6 cellular contexts compared by ENCODE assay signal in the genomic region with DNA sequence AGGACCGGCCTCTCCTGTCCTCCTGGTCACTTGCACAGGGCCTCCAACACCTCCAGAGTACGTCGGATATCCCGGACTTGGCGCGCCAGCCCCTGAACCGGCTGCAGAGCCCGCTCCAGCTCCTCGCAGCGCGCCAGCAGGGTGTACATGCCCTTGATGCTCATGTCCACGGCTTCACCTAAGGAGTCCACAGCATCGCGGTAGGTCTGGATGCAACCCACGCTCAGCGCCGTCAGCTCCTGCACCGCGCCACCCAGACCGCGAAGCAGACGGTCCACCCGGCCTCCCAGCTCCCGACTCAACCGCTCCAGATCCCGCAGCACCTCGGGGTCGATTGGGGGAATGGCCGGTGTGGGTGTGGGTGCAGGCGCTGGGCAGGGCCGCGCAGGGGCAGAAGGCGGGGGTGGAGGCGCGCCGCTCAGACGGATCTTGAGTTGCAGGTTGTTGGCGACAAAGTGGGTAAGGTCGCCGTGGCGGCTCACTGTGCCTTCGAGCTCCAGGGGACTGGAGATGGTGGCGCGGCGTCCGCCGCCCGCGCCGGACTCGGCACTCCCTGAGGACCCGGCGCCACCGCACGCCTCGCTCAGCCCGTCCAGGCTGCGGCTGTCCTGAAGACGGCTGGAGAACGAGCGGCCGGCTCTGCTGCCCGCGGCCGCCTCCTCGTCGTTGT. TPM values are rescaled to one million over a fixed set of nuclear protein-coding genes. Genes with fewer than 3 reads are reported as not detected.
DNase-seq lines count a peak whose midpoint lies in the region; TF ChIP-seq lines count a peak whose summit lies in the region.

No MANE protein-coding gene starts in this region.

- peak overlapping the region; percentile 80 for H3K4me3 ChIP-seq in cardiac muscle cell
- H3K4me3 ChIP-seq in thymus (ENCODE audit: low read length), result peak overlapping the region; percentile 83

- 8% methylated on average over 67 of the region's 67 CpGs for WGBS in thymus

- no peaks in the 10 kb centered on the region for H3K27me3 ChIP-seq in cardiac muscle cell
- H3K27me3 ChIP-seq in thymus (ENCODE audit: control insufficient read depth, insufficient read depth), result no peaks in the 10 kb centered on the region

- DNase-seq in RWPE1 (ENCODE audit: low spot score) (no peak), cardiac muscle cell (ENCODE audit: low read depth in 1 of 2, low spot score in 1 of 2) (no peak), iPS-NIHi11 (ENCODE audit: low spot score) (no peak), GM19240 (ENCODE audit: insufficient read length, low spot score) (no peak)

- peak overlapping the region; percentile 91 for H3K27ac ChIP-seq in C4-2B
- peak overlapping the region; percentile 97 for H3K27ac ChIP-seq in RWPE1
- H3K27ac ChIP-seq in cardiac muscle cell, result no peak overlapping the region
- H3K27ac ChIP-seq in thymus (ENCODE audit: low read depth), result peak overlapping the region; percentile 96

- POLR2A ChIA-PET in RWPE1 (lab: Yijun Ruan, JAX; ENCODE audit: low non-redundant PET), result interaction anchor here (1.7 kb wide), 1 partner anchor 21 kb away, joined by 6 read pairs; the partner anchor contains the start of gene AURKB

- H3K4me1 ChIP-seq in cardiac muscle cell (ENCODE audit: low read depth) (peaks cover 10% of the 10 kb centered on the region), thymus (ENCODE audit: control insufficient read depth, insufficient read depth, low read length) (peaks cover 37% of the 10 kb centered on the region)

- CTCF ChIA-PET in RWPE1 (lab: Yijun Ruan, JAX), result interaction anchor here (0.6 to 0.7 kb wide), 2 partner anchors 52 to 171 kb away, joined by 3 to 4 read pairs; no protein-coding TSS in a partner anchor

- H3K36me3 ChIP-seq in cardiac muscle cell (no peaks in the 10 kb centered on the region), thymus (ENCODE audit: control insufficient read depth, insufficient read depth) (no peaks in the 10 kb centered on the region)

- no peak for TF ChIP-seq CTCF in C4-2B (conservative IDR thresholded peaks at IDR 0.05)
- TF ChIP-seq CTCF in RWPE1 (conservative IDR thresholded peaks at IDR 0.05; ENCODE audit: low read depth), result no peak
- no peak for TF ChIP-seq CTCF in cardiac muscle cell (IDR thresholded peaks at IDR 0.05; ENCODE audit: low read depth, low read length)

- no peaks in the 10 kb centered on the region for H3K9me3 ChIP-seq in cardiac muscle cell (ENCODE audit: low read depth)
- no peaks in the 10 kb centered on the region for H3K9me3 ChIP-seq in thymus (ENCODE audit: control insufficient read depth)

RNA-seq across cellular contexts. Expression of gene BORCS6, which starts 0.8 kb away (rescaled TPM):
- total RNA-seq in cardiac muscle cell, result 19.7 and 26.4 TPM in 2 replicates
- polyA plus RNA-seq in cardiac muscle cell (13.2 and 13.7 TPM in 2 replicates), thymus (11.4 TPM)

RNA-seq across cellular contexts. Expression of gene TMEM107, which starts 13.0 kb away (rescaled TPM):
- total RNA-seq in cardiac muscle cell, result 39.8 and 40.7 TPM in 2 replicates
- polyA plus RNA-seq in cardiac muscle cell (54.6 and 62.4 TPM in 2 replicates), thymus (21.3 TPM)

RNA-seq across cellular contexts. Expression of gene AURKB, which starts 21.2 kb away (rescaled TPM):
- 15.1 and 77.7 TPM in 2 replicates for total RNA-seq in cardiac muscle cell
- 17.8 and 133 TPM in 2 replicates for polyA plus RNA-seq in cardiac muscle cell
- 11.3 TPM for polyA plus RNA-seq in thymus

RNA-seq across cellular contexts. Expression of gene VAMP2, which starts 26.4 kb away (rescaled TPM):
- 22.5 and 35.7 TPM in 2 replicates for total RNA-seq in cardiac muscle cell
- polyA plus RNA-seq in cardiac muscle cell (102 and 118 TPM in 2 replicates), thymus (73.9 TPM)

RNA-seq across cellular contexts. Expression of gene PER1, which starts 37.0 kb away (rescaled TPM):
- 42.3 and 51.9 TPM in 2 replicates for total RNA-seq in cardiac muscle cell
- 28.2 and 47.7 TPM in 2 replicates for polyA plus RNA-seq in cardiac muscle cell
- 71.9 TPM for polyA plus RNA-seq in thymus
